Comparison of ENCODE assay signal across 1 cellular context in the genomic region with DNA sequence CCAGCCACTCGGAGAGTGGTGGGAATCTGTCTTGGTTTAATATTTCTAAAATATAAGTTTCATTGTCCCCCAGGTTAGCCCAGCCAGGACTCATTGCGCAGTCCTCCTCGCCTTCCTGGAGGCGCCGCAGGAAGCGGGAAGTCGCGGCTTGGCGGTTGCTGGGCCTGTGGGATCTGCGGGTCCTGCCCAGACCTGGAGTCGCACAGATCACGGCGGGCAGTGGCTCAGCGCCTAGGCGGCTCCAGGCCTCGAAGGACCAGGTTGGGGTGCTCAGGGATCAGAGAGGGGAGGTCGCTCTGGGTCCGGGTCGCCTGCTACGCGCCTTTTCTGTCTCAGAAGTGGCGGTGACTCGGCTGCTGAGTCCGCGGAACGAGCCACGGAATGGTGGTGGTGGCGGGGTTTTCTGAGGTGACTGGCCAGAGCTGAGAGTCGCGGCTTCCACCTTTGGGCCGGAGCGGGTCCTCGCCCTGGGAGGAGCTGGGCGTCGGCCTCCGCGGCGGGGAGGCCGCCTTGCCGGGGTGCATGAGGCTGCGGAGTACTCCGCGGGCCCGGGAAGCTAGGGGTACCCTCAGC.
TF ChIP-seq lines count a peak whose summit lies in the region.

No MANE protein-coding gene starts in this region.

TF ChIP-seq in K562, 482 proteins besides CTCF, POLR2A, EP300 and RAD21:
- peak; percentile 10 for TF ChIP-seq CBX2 (IDR thresholded peaks at IDR 0.05; ENCODE audit: insufficient read depth, low read length, poor library complexity, severe bottlenecking)
- no peak for TF ChIP-seq ZNF695 (CRISPR knock-in tag; IDR thresholded peaks at IDR 0.05)
- no peak for TF ChIP-seq C11orf30 (IDR thresholded peaks at IDR 0.05; ENCODE audit: low read depth)
- no peak for TF ChIP-seq POLR3G (IDR thresholded peaks at IDR 0.05; ENCODE audit: extremely low read depth, insufficient read length, insufficient replicate concordance)
- TF ChIP-seq ZBTB43 (CRISPR knock-in tag; IDR thresholded peaks at IDR 0.05) = no peak
- TF ChIP-seq FOXO4 (CRISPR knock-in tag; IDR thresholded peaks at IDR 0.05) = no peak
